12 cellular contexts compared by ENCODE assay signal in the genomic region with DNA sequence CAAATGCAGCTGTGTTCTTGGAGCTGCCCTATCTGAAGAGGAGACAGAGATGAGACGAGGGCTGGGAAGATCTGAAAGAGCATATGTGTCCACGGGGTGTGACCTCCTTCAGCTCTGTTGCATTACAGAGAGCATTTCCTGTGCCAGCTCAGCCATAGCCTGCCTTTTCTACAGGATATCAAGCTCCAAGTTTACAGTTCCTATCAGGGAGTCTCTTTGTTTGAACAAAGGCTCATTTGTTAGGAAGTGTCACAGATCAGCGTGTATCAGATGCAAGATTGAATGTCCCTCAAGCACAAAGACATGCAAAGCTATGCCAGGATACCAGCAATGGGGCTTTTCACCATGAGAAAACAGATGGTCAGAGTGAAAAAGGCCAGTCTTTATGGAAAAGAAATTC.
DNase-seq lines count a peak whose midpoint lies in the region; ATAC-seq and TF ChIP-seq lines count a peak whose summit lies in the region.
"Had no signal": no experiment of that assay in that cellular context is flagged by ENCODE, and none has a peak within 500 bp of the region (broad histone marks: within the 10 kb centered on the region; RNA-seq: fewer than 3 reads in every experiment).

No MANE protein-coding gene starts in this region.

- ATAC-seq in RWPE2 (ENCODE audit: low read depth), result peak; percentile 44; the same call in 1 of the 3 replicates
- ATAC-seq in GM19455 (IDR thresholded peaks at IDR 0.05; ENCODE audit: unreplicated experiment), result no peak

- no peaks in the 10 kb centered on the region for H3K9me2 ChIP-seq in GM23248 (ENCODE audit: insufficient read depth)

- H3K36me3 ChIP-seq in GM23248 (ENCODE audit: low read depth), result no peaks in the 10 kb centered on the region
- H3K36me3 ChIP-seq in RWPE2 (ENCODE audit: low read depth), result no peaks in the 10 kb centered on the region
- H3K36me3 ChIP-seq: ovary had no signal

- CTCF ChIA-PET in MCF 10A (lab: Yijun Ruan, JAX), result no interaction called here

- H3K27ac Mint-ChIP-seq in MCF 10A (ENCODE audit: low read depth, unreplicated experiment), result no peak overlapping the region
- H3K27ac Mint-ChIP-seq: type B pancreatic cell had no signal

- H3K36me3 Mint-ChIP-seq in MCF 10A (ENCODE audit: insufficient read depth, unreplicated experiment), result no peaks in the 10 kb centered on the region
- H3K36me3 Mint-ChIP-seq: type B pancreatic cell had no signal

- POLR2A ChIA-PET in MCF 10A (lab: Yijun Ruan, JAX), result no interaction called here

- in situ Hi-C loops in GM23248 (cut with MboI), result no loop called here

- no peaks in the 10 kb centered on the region for H3K4me1 Mint-ChIP-seq in MCF 10A (ENCODE audit: insufficient read depth, unreplicated experiment)

- intact Hi-C loops in head of caudate nucleus (cut with DNase I) (no loop called here), MCF 10A (cut with micrococcal nuclease) (no loop called here)

- H3K27me3 Mint-ChIP-seq in MCF 10A (ENCODE audit: insufficient read depth, unreplicated experiment), result no peaks in the 10 kb centered on the region
- H3K27me3 Mint-ChIP-seq: type B pancreatic cell had no signal

- H3K4me3 ChIP-seq in GM23248 (no peak overlapping the region), RWPE2 (ENCODE audit: severe bottlenecking) (no peak overlapping the region)
- H3K4me3 ChIP-seq: ovary had no signal

- H3K9me3 Mint-ChIP-seq in MCF 10A (ENCODE audit: unreplicated experiment), result no peaks in the 10 kb centered on the region
- H3K9me3 Mint-ChIP-seq: type B pancreatic cell had no signal

- no peaks in the 10 kb centered on the region for H4K20me1 ChIP-seq in GM23248 (ENCODE audit: insufficient read depth)

- H3K4me1 ChIP-seq in GM23248 (ENCODE audit: insufficient read depth), result peaks cover 14% of the 10 kb centered on the region
- H3K4me1 ChIP-seq in RWPE2 (ENCODE audit: insufficient read depth, poor library complexity, severe bottlenecking), result no peaks in the 10 kb centered on the region

- no TSS peak for BruUV-seq in MCF 10A (replicated peaks; lab: Mats Ljungman, UMichigan)

- DNase-seq in GM23248, result peak; percentile 58
- no peak for DNase-seq in RWPE2 (ENCODE audit: low spot score)
- peak in 24 of 42 donors; percentile 5 to 64 (median 14) for DNase-seq in head of caudate nucleus
- peak; percentile 38 for DNase-seq in retina
- no peak for DNase-seq in NCI-H2107 (lab: John Stamatoyannopoulos, UW)
- no peak for DNase-seq in MCF 10A (ENCODE audit: unreplicated experiment)
- DNase-seq in islet precursor cell, result no peak
- DNase-seq: activated CD4-positive, CD25-positive, alpha-beta regulatory T cell; Kasumi-1; ovary had no signal

- H3F3A ChIP-seq in GM23248 (ENCODE audit: insufficient read depth), result peaks cover 10% of the 10 kb centered on the region; the same call in 1 of the 2 replicates

- H3K4me2 ChIP-seq in GM23248 (ENCODE audit: unreplicated experiment), result peak overlapping the region; percentile 18

- peak overlapping the region; percentile 87 for H2AFZ ChIP-seq in GM23248

- 6 to 20% methylated on average over 3 of the region's 3 CpGs for WGBS in GM23248 (ENCODE audit: low coverage in 1 of 2, low lambda C conversion rate in 2 of 2, missing lambda C conversion rate in 2 of 2), 2 experiments

- H3K9ac ChIP-seq in GM23248, result no peak overlapping the region

- H3K9me3 ChIP-seq in GM23248 (ENCODE audit: low read depth) (no peaks in the 10 kb centered on the region), RWPE2 (ENCODE audit: severe bottlenecking) (no peaks in the 10 kb centered on the region)
- H3K9me3 ChIP-seq: ovary had no signal

- H3K27ac ChIP-seq in GM23248 (no peak overlapping the region), RWPE2 (ENCODE audit: poor library complexity, severe bottlenecking) (no peak overlapping the region)
- H3K27ac ChIP-seq: ovary had no signal

- TF ChIP-seq CTCF in RWPE2 (IDR thresholded peaks at IDR 0.05; ENCODE audit: poor library complexity, severe bottlenecking) (no peak), MCF 10A (IDR thresholded peaks at IDR 0.05; ENCODE audit: unreplicated experiment) (no peak)

- no peaks in the 10 kb centered on the region for H3K27me3 ChIP-seq in GM23248 (replicated peaks; ENCODE audit: insufficient read depth)
- H3K27me3 ChIP-seq in RWPE2 (ENCODE audit: insufficient read depth, poor library complexity, severe bottlenecking), result no peaks in the 10 kb centered on the region
- H3K27me3 ChIP-seq: ovary had no signal

- H3K79me2 ChIP-seq in GM23248 (ENCODE audit: insufficient read depth), result no peaks in the 10 kb centered on the region

- no peak overlapping the region for H3K4me3 Mint-ChIP-seq in MCF 10A (ENCODE audit: unreplicated experiment)
- H3K4me3 Mint-ChIP-seq: type B pancreatic cell had no signal

Comparison
In these comparisons a context has a peak if more than half of its experiments do, and no peak if none do; other contexts are left out.
1. DNase-seq: peak in GM23248 (single experiment), head of caudate nucleus (24 of 42) and retina (single experiment); none in RWPE2 (single experiment), NCI-H2107 (single experiment), MCF 10A (single experiment) and islet precursor cell (single experiment).